ENCODE assay signal across 27 cellular contexts in the genomic region with DNA sequence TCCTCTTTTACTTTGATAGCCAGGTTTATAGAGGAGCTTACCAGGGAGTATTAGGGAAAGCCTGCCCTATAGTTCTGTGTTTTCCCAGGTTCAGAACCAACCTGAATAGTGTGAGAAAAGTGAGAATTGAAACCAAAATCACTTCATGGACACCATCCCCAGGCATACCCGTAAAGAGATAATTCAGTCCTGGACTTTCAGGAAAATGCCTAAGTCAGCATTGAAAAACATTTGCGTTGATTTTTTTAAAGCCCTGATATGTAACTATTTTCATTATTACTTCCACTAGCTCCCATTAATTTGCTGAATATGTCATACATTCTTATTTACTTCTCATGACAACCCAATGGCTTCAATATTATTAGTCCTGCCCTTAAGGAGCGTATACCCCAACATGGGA.
"Had no signal": no experiment of that assay in that cellular context is flagged by ENCODE, and none has a peak within 500 bp of the region (broad histone marks: within the 10 kb centered on the region; RNA-seq: fewer than 3 reads in every experiment).

No MANE protein-coding gene starts in this region.

- H3K9me3 ChIP-seq: stomach, suprapubic skin, testis, thoracic aorta, thyroid gland, tibial artery, tibial nerve, transverse colon, upper lobe of left lung, upper lobe of right lung, uterus, vagina had no signal

- ATAC-seq: stimulated activated effector memory CD8-positive, alpha-beta T cell treated with anti-CD3 and anti-CD28 coated beads, Interleukin-12 subunit alpha, Interleukin-12 subunit beta, amount 100 ng/mL, for 72 hours; stimulated activated memory B cell treated with anti-CD40 and anti-IgM and Interleukin-4, amounts not matched to agents 10 μg/mL and 1 μg/mL and 100 μg/mL, for 72 hours; stimulated activated naive B cell treated with anti-CD40 and anti-IgM and Interleukin-4, amounts not matched to agents 10 μg/mL and 1 μg/mL and 100 μg/mL, for 72 hours; stimulated activated naive CD8-positive, alpha-beta T cell treated with anti-CD3 and anti-CD28 coated beads, Interleukin-15, amount 100 ng/mL, for 72 hours; stimulated activated naive CD8-positive, alpha-beta T cell treated with anti-CD3 and anti-CD28 coated beads, Interleukin-15, Interleukin-2, amounts not matched to agents 100 U/mL and 50 U/mL, for 24 hours; upper lobe of right lung had no signal

- DNase-seq: stimulated activated CD4-positive, alpha-beta T cell treated with anti-CD3 and anti-CD28 coated beads, Interleukin-2, amount 100 ng/mL, for 48 hours; stimulated activated CD4-positive, alpha-beta T cell treated with anti-CD3 and anti-CD28 coated beads, Interleukin-4, amount 100 ng/mL, for 1 hour; stimulated activated CD4-positive, alpha-beta T cell treated with anti-CD3 and anti-CD28 coated beads, Interleukin-4, amount 100 ng/mL, for 24 hours; stimulated activated CD4-positive, alpha-beta T cell treated with anti-CD3 and anti-CD28 coated beads, Interleukin-4, amount 100 ng/mL, for 4 hours; stimulated activated CD8-positive, alpha-beta memory T cell treated with anti-CD3 and anti-CD28 coated beads, Interleukin-4, amount 100 ng/mL, for 48 hours; stimulated activated naive B cell treated with anti-CD40 and anti-IgM and Interleukin-4, amounts not matched to agents 10 μg/mL and 1 μg/mL and 100 μg/mL, for 72 hours; stimulated activated naive CD4-positive, alpha-beta T cell; stimulated activated naive CD4-positive, alpha-beta T cell treated with Interleukin-2 at 50 U/mL for 16 hours; stimulated activated naive CD8-positive, alpha-beta T cell treated with anti-CD3 and anti-CD28 coated beads, Interleukin-15, amount 100 ng/mL, for 72 hours; stimulated activated naive CD8-positive, alpha-beta T cell treated with anti-CD3 and anti-CD28 coated beads, Interleukin-15, Interleukin-2, amounts not matched to agents 100 U/mL and 50 U/mL, for 24 hours; stomach; substantia nigra; testis; thyroid gland; tibial artery; transverse colon; trophoblast cell; upper lobe of left lung; upper lobe of right lung; uterus had no signal

- H3K36me3 ChIP-seq: stomach, suprapubic skin, thoracic aorta, thyroid gland, tibial artery, tibial nerve, transverse colon, upper lobe of left lung, upper lobe of right lung, uterus, vagina had no signal

- H3K4me1 ChIP-seq: stomach, suprapubic skin, thyroid gland, transverse colon, upper lobe of left lung had no signal

- H3K4me3 ChIP-seq: stomach, suprapubic skin, testis, thoracic aorta, thyroid gland, tibial artery, tibial nerve, transverse colon, upper lobe of left lung, upper lobe of right lung, uterus, vagina had no signal

- FAIRE-seq: urothelium cell line had no signal

- H3K27me3 ChIP-seq: stomach, suprapubic skin, testis, thyroid gland, tibial artery, tibial nerve, transverse colon, upper lobe of left lung, upper lobe of right lung, uterus, vagina had no signal

- H3K27ac ChIP-seq: stomach, suprapubic skin, testis, thoracic aorta, thyroid gland, tibial artery, tibial nerve, transverse colon, upper lobe of left lung, upper lobe of right lung, uterus, vagina had no signal
